1 cellular context compared by ENCODE assay signal in the genomic region with DNA sequence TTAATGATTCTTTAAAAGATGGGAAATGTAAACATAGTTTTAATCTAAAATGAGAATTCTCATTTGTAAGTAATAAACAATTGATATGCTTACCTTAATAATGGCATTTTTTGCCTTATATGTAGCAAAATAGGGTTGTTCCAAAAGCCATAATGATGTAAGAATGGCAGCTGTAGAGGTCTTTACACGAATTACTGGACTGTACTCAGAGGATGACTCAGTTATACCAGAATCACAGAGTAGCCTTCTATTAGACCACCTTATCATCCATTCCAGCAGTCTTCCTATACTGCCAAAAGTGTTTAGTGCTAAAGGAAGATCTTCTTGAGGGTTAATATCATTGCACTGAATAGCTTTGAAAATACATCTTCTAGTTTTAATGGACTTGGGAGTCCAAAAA.
TF ChIP-seq lines count a peak whose summit lies in the region.

No MANE protein-coding gene starts in this region.

TF ChIP-seq in GM12878, 131 proteins besides CTCF, POLR2A, EP300 and RAD21 (continued from another document):
- TF ChIP-seq, protein P1, sequence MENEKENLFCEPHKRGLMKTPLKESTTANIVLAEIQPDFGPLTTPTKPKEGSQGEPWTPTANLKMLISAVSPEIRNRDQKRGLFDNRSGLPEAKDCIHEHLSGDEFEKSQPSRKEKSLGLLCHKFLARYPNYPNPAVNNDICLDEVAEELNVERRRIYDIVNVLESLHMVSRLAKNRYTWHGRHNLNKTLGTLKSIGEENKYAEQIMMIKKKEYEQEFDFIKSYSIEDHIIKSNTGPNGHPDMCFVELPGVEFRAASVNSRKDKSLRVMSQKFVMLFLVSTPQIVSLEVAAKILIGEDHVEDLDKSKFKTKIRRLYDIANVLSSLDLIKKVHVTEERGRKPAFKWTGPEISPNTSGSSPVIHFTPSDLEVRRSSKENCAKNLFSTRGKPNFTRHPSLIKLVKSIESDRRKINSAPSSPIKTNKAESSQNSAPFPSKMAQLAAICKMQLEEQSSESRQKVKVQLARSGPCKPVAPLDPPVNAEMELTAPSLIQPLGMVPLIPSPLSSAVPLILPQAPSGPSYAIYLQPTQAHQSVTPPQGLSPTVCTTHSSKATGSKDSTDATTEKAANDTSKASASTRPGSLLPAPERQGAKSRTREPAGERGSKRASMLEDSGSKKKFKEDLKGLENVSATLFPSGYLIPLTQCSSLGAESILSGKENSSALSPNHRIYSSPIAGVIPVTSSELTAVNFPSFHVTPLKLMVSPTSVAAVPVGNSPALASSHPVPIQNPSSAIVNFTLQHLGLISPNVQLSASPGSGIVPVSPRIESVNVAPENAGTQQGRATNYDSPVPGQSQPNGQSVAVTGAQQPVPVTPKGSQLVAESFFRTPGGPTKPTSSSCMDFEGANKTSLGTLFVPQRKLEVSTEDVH (IDR thresholded peaks at IDR 0.05; ENCODE audit: low read depth, partially characterized antibody) = no peak
